Comparison of ENCODE assay signal across 19 cellular contexts in genomic region chr3:64827391-64827790, GRCh38.
"Had no signal": no experiment of that assay in that cellular context is flagged by ENCODE, and none has a peak within 500 bp of the region (broad histone marks: within the 10 kb centered on the region; RNA-seq: fewer than 3 reads in every experiment).

No MANE protein-coding gene starts in this region.

- H3K27me3 Mint-ChIP-seq: activated CD4-positive, alpha-beta T cell treated with anti-CD3 and anti-CD28 coated beads for 36 hours; stimulated activated naive B cell treated with anti-CD40 and anti-IgM and Interleukin-4, amounts not matched to agents 10 μg/mL and 1 μg/mL and 100 μg/mL, for 72 hours had no signal

- H3K36me3 Mint-ChIP-seq: activated naive CD4-positive, alpha-beta T cell treated with anti-CD3 and anti-CD28 coated beads, Interleukin-2, amount 50 U/mL, for 72 hours; natural killer cell; stimulated activated naive B cell treated with anti-CD40 and anti-IgM and Interleukin-4, amounts not matched to agents 10 μg/mL and 1 μg/mL and 100 μg/mL, for 72 hours had no signal

- H3K4me1 Mint-ChIP-seq: activated CD4-positive, alpha-beta T cell treated with anti-CD3 and anti-CD28 coated beads for 36 hours; natural killer cell; stimulated activated naive B cell treated with anti-CD40 and anti-IgM and Interleukin-4, amounts not matched to agents 10 μg/mL and 1 μg/mL and 100 μg/mL, for 72 hours had no signal

- H3K27me3 ChIP-seq: adrenal gland, esophagus muscularis mucosa, gastroesophageal sphincter, heart right ventricle, neutrophil, pancreas, spleen, upper lobe of right lung had no signal

- H3K4me3 ChIP-seq: adrenal gland, esophagus muscularis mucosa, gastroesophageal sphincter, heart right ventricle, pancreas, spleen, thoracic aorta, upper lobe of right lung had no signal

- ATAC-seq: activated CD4-positive, alpha-beta T cell treated with anti-CD3 and anti-CD28 coated beads for 36 hours; activated naive CD4-positive, alpha-beta T cell treated with anti-CD3 and anti-CD28 coated beads, Interleukin-2, amount 50 U/mL, for 72 hours; gastroesophageal sphincter; heart right ventricle; natural killer cell; sciatic nerve; stimulated activated naive B cell treated with anti-CD40 and anti-IgM and Interleukin-4, amounts not matched to agents 10 μg/mL and 1 μg/mL and 100 μg/mL, for 72 hours; upper lobe of right lung had no signal

- H3K4me1 ChIP-seq: pancreas had no signal

- H3K27ac Mint-ChIP-seq: activated CD4-positive, alpha-beta T cell treated with anti-CD3 and anti-CD28 coated beads for 36 hours; activated naive CD4-positive, alpha-beta T cell treated with anti-CD3 and anti-CD28 coated beads, Interleukin-2, amount 50 U/mL, for 72 hours; natural killer cell; stimulated activated naive B cell treated with anti-CD40 and anti-IgM and Interleukin-4, amounts not matched to agents 10 μg/mL and 1 μg/mL and 100 μg/mL, for 72 hours had no signal

- H3K9me3 ChIP-seq: adrenal gland, esophagus muscularis mucosa, gastroesophageal sphincter, heart right ventricle, neutrophil, pancreas, spleen, thoracic aorta, upper lobe of right lung had no signal

- H3K4me3 Mint-ChIP-seq: activated CD4-positive, alpha-beta T cell treated with anti-CD3 and anti-CD28 coated beads for 36 hours; natural killer cell; stimulated activated naive B cell treated with anti-CD40 and anti-IgM and Interleukin-4, amounts not matched to agents 10 μg/mL and 1 μg/mL and 100 μg/mL, for 72 hours had no signal

- H3K36me3 ChIP-seq: adrenal gland, esophagus muscularis mucosa, gastroesophageal sphincter, heart right ventricle, neutrophil, pancreas, spleen, thoracic aorta, upper lobe of right lung had no signal

- DNase-seq: activated CD4-positive, alpha-beta T cell treated with anti-CD3 and anti-CD28 coated beads for 36 hours; activated CD4-positive, alpha-beta T cell treated with anti-CD3 and anti-CD28 coated beads, Interleukin-2, amount 50 U/mL, for 48 hours; activated gamma-delta T cell treated with Interleukin-2 at 50 U/mL for 16 hours; adrenal gland; dermis blood vessel endothelial cell; effector memory CD4-positive, alpha-beta T cell; heart right ventricle; mesenchymal stem cell; natural killer cell; pancreas; spleen; stimulated activated naive B cell treated with anti-CD40 and anti-IgM and Interleukin-4, amounts not matched to agents 10 μg/mL and 1 μg/mL and 100 μg/mL, for 72 hours; upper lobe of right lung had no signal

- H3K27ac ChIP-seq: adrenal gland, esophagus muscularis mucosa, gastroesophageal sphincter, heart right ventricle, pancreas, spleen, thoracic aorta, upper lobe of right lung had no signal
